34 cellular contexts compared by ENCODE assay signal in the genomic region with DNA sequence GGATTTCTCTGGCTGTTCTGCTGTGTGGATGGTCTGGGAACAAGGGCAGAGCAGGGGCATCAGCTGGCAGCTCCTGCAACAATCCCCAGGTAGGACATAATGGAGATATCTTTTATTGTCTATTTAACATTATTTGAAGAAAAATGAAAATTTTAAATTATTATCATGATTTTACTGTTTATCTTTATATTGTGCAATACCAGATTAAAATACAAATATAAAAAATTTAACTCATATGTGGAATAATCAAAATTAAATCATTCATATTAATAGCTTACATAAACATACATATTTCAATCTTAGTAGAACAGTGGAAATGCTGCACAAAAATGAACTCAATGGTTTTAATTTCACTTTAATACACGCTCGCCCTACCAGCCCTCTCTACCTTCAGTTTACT.
"Had no signal": no experiment of that assay in that cellular context is flagged by ENCODE, and none has a peak within 500 bp of the region (broad histone marks: within the 10 kb centered on the region; RNA-seq: fewer than 3 reads in every experiment).

No MANE protein-coding gene starts in this region.

- H3K4me1 ChIP-seq: adrenal gland, ascending aorta, breast epithelium had no signal

- H3K4me3 ChIP-seq: adrenal gland, ascending aorta, body of pancreas, breast epithelium, cardiac muscle cell had no signal

- ATAC-seq: activated naive CD4-positive, alpha-beta T cell treated with anti-CD3 and anti-CD28 coated beads, Interleukin-2, amount 50 U/mL, for 72 hours; activated naive CD8-positive, alpha-beta T cell treated with anti-CD3 and anti-CD28 coated beads, Interleukin-2, amount 50 U/mL, for 24 hours; activated T-cell treated with anti-CD3 and anti-CD28 coated beads, Interleukin-2, amount 50 U/mL, for 4 hours; activated T-cell treated with anti-CD3 and anti-CD28 coated beads, Interleukin-2, amount 50 U/mL, for 72 hours; activated T-helper 17 cell treated with anti-CD3 and anti-CD28 coated beads, Interleukin-2, amount 50 U/mL, for 72 hours; body of pancreas had no signal

- DNase-seq: activated effector memory CD4-positive, alpha-beta T cell treated with anti-CD3 and anti-CD28 coated beads, Interleukin-2, amount 50 U/mL, for 16 hours; activated effector memory CD4-positive, alpha-beta T cell treated with Interleukin-2 at 50 U/mL for 16 hours; activated gamma-delta T cell; activated gamma-delta T cell treated with Interleukin-2 at 50 U/mL for 16 hours; activated naive CD4-positive, alpha-beta T cell; activated naive CD4-positive, alpha-beta T cell treated with anti-CD3 and anti-CD28 coated beads for 36 hours; activated naive CD4-positive, alpha-beta T cell treated with anti-CD3 and anti-CD28 coated beads, Interleukin-2, amount 10 ng/mL, durations not matched to agents 7 days and 5 days; activated naive CD4-positive, alpha-beta T cell treated with anti-CD3 and anti-CD28 coated beads, Interleukin-2, amount 50 U/mL, for 16 hours; activated naive CD4-positive, alpha-beta T cell treated with Interleukin-2 at 50 U/mL for 16 hours; activated naive CD8-positive, alpha-beta T cell treated with anti-CD3 and anti-CD28 coated beads for 36 hours; activated naive CD8-positive, alpha-beta T cell treated with anti-CD3 and anti-CD28 coated beads, Interleukin-2, amount 10 ng/mL, durations not matched to agents 7 days and 5 days; activated naive CD8-positive, alpha-beta T cell treated with anti-CD3 and anti-CD28 coated beads, Interleukin-2, amount 50 U/mL, for 24 hours; activated T-cell treated with anti-CD3 and anti-CD28 coated beads, Interleukin-2, amount 50 U/mL, for 1 hour; activated T-cell treated with anti-CD3 and anti-CD28 coated beads, Interleukin-2, amount 50 U/mL, for 24 hours; activated T-cell treated with anti-CD3 and anti-CD28 coated beads, Interleukin-2, amount 50 U/mL, for 4 hours; activated T-cell treated with anti-CD3 and anti-CD28 coated beads, Interleukin-2, amount 50 U/mL, for 48 hours; activated T-cell treated with anti-CD3 and anti-CD28 coated beads, Interleukin-2, amount 50 U/mL, for 72 hours; adrenal gland; amniotic stem cell; amygdala; anterior cingulate cortex; aorta; body of pancreas; brain microvascular endothelial cell; caudate nucleus; central memory CD4-positive, alpha-beta T cell; cerebellar nuclear complex had no signal

- H3K9me3 ChIP-seq: adrenal gland, ascending aorta, body of pancreas, breast epithelium had no signal

- FAIRE-seq: astrocyte, bronchial epithelial cell had no signal

- H3K27ac ChIP-seq: adrenal gland, ascending aorta, body of pancreas, brain microvascular endothelial cell, breast epithelium, cardiac muscle cell had no signal

- H3K27me3 ChIP-seq: adrenal gland, ascending aorta, body of pancreas, brain microvascular endothelial cell, breast epithelium, cardiac muscle cell had no signal

- H3K36me3 ChIP-seq: adrenal gland, ascending aorta, brain microvascular endothelial cell, breast epithelium, cardiac muscle cell had no signal
